In genomic region chr10:56346845-56347415, GRCh38 we compare ENCODE assay signal across 27 cellular contexts. TPM values are rescaled to one million over a fixed set of nuclear protein-coding genes. Genes with fewer than 3 reads are reported as not detected.
DNase-seq lines count a peak whose midpoint lies in the region; ATAC-seq and TF ChIP-seq lines count a peak whose summit lies in the region.
"Had no signal": no experiment of that assay in that cellular context is flagged by ENCODE, and none has a peak within 500 bp of the region (broad histone marks: within the 10 kb centered on the region; RNA-seq: fewer than 3 reads in every experiment).

No MANE protein-coding gene starts in this region.

- TF ChIP-seq CTCF in MCF 10A (IDR thresholded peaks at IDR 0.05; ENCODE audit: unreplicated experiment): no peak
- no peak for TF ChIP-seq CTCF in breast epithelium (IDR thresholded peaks at IDR 0.05)
- TF ChIP-seq CTCF in RWPE2 (IDR thresholded peaks at IDR 0.05; ENCODE audit: poor library complexity, severe bottlenecking): no peak
- TF ChIP-seq CTCF in fibroblast of villous mesenchyme (IDR thresholded peaks at IDR 0.05; ENCODE audit: insufficient read depth, low read depth, low read length): no peak

- H3K27me3 Mint-ChIP-seq in MCF 10A (ENCODE audit: insufficient read depth, unreplicated experiment): no peaks in the 10 kb centered on the region
- H3K27me3 Mint-ChIP-seq: activated CD4-positive, alpha-beta T cell treated with anti-CD3 and anti-CD28 coated beads, Interleukin-2, amount 10 ng/mL, durations not matched to agents 24 days and 14 days; activated naive CD4-positive, alpha-beta T cell treated with anti-CD3 and anti-CD28 coated beads, Interleukin-2, amount 10 ng/mL, durations not matched to agents 7 days and 5 days; naive B cell had no signal

- no peak for TF ChIP-seq POLR2A in breast epithelium (IDR thresholded peaks at IDR 0.05)

- peak; percentile 1 for DNase-seq in MCF 10A (ENCODE audit: unreplicated experiment)
- no peak for DNase-seq in breast epithelium (ENCODE audit: low spot score in 2 of 2)
- no peak for DNase-seq in RWPE2 (ENCODE audit: low spot score)
- peak; percentile 68 for DNase-seq in fibroblast of villous mesenchyme (ENCODE audit: low read depth)
- no peak for DNase-seq in OCI-M1 (lab: John Stamatoyannopoulos, UW)
- no peak for DNase-seq in cerebellum (ENCODE audit: low spot score)
- DNase-seq: activated CD4-positive, alpha-beta T cell treated with anti-CD3 and anti-CD28 coated beads, Interleukin-2, amount 10 ng/mL, durations not matched to agents 24 days and 14 days; activated naive CD4-positive, alpha-beta T cell treated with anti-CD3 and anti-CD28 coated beads, Interleukin-2, amount 10 ng/mL, durations not matched to agents 7 days and 5 days; anterior cingulate cortex; BE2C; cerebellar nuclear complex; DMS79 treated with DMSO at 0.1 percent for 48 hours; heart left ventricle; KBM-7; MV-4-11; naive B cell; NCI-H1694; NCI-H2171 treated with DMSO at 0.1 percent for 48 hours; NCI-H524; stimulated activated CD8-positive, alpha-beta memory T cell treated with anti-CD3 and anti-CD28 coated beads, Interleukin-4, amount 100 ng/mL, for 48 hours; transverse colon had no signal

- H3K4me1 ChIP-seq in breast epithelium: no peaks in the 10 kb centered on the region
- H3K4me1 ChIP-seq in RWPE2 (ENCODE audit: insufficient read depth, poor library complexity, severe bottlenecking): peaks cover 8% of the 10 kb centered on the region
- H3K4me1 ChIP-seq: BE2C, heart left ventricle, prostate gland, transverse colon had no signal

- no peaks in the 10 kb centered on the region for H3K36me3 ChIP-seq in breast epithelium
- H3K36me3 ChIP-seq in RWPE2 (ENCODE audit: low read depth): no peaks in the 10 kb centered on the region
- H3K36me3 ChIP-seq: BE2C, heart left ventricle, prostate gland, transverse colon had no signal

- intact Hi-C loops in MCF 10A (cut with micrococcal nuclease): no loop called here
- intact Hi-C loops in breast epithelium (cut with DNase I; ENCODE audit: low total_unique reads): loop anchor here (5.0 kb wide), 1 partner anchor 890 kb away; no protein-coding TSS in a partner anchor

- H3K36me3 Mint-ChIP-seq in MCF 10A (ENCODE audit: insufficient read depth, unreplicated experiment): no peaks in the 10 kb centered on the region
- H3K36me3 Mint-ChIP-seq: activated naive CD4-positive, alpha-beta T cell treated with anti-CD3 and anti-CD28 coated beads, Interleukin-2, amount 10 ng/mL, durations not matched to agents 7 days and 5 days; naive B cell had no signal

- H3K27ac ChIP-seq in breast epithelium (no peak overlapping the region), RWPE2 (ENCODE audit: poor library complexity, severe bottlenecking) (no peak overlapping the region)
- H3K27ac ChIP-seq: heart left ventricle, prostate gland, transverse colon, VCaP had no signal

- H3K27ac Mint-ChIP-seq in MCF 10A (ENCODE audit: low read depth, unreplicated experiment): peak overlapping the region; percentile 31
- H3K27ac Mint-ChIP-seq: activated CD4-positive, alpha-beta T cell treated with anti-CD3 and anti-CD28 coated beads, Interleukin-2, amount 10 ng/mL, durations not matched to agents 24 days and 14 days; activated naive CD4-positive, alpha-beta T cell treated with anti-CD3 and anti-CD28 coated beads, Interleukin-2, amount 10 ng/mL, durations not matched to agents 7 days and 5 days; naive B cell; T-helper 2 cell treated with Interferon-gamma antibody and Interleukin-4, amounts not matched to agents 5 μg/mL and 100 μg/mL, for 36 hours had no signal

- ATAC-seq in RWPE2 (ENCODE audit: low read depth) (peak; percentile 66; the same call in 2 of the 3 replicates), GM19351 (IDR thresholded peaks at IDR 0.05; ENCODE audit: unreplicated experiment) (no peak), GM18870 (IDR thresholded peaks at IDR 0.05; ENCODE audit: unreplicated experiment) (no peak)
- ATAC-seq: heart left ventricle, left lobe of liver had no signal

- no peak overlapping the region for H3K4me3 ChIP-seq in breast epithelium
- H3K4me3 ChIP-seq in RWPE2 (ENCODE audit: severe bottlenecking): no peak overlapping the region
- H3K4me3 ChIP-seq in fibroblast of villous mesenchyme (ENCODE audit: low read depth, low read length): no peak overlapping the region
- H3K4me3 ChIP-seq: heart left ventricle, prostate gland, transverse colon had no signal

- H3K4me1 Mint-ChIP-seq in MCF 10A (ENCODE audit: insufficient read depth, unreplicated experiment): peaks cover 7% of the 10 kb centered on the region
- H3K4me1 Mint-ChIP-seq: activated CD4-positive, alpha-beta T cell treated with anti-CD3 and anti-CD28 coated beads, Interleukin-2, amount 10 ng/mL, durations not matched to agents 24 days and 14 days; activated naive CD4-positive, alpha-beta T cell treated with anti-CD3 and anti-CD28 coated beads, Interleukin-2, amount 10 ng/mL, durations not matched to agents 7 days and 5 days; naive B cell had no signal

- H3K9me3 Mint-ChIP-seq in MCF 10A (ENCODE audit: unreplicated experiment): no peaks in the 10 kb centered on the region
- H3K9me3 Mint-ChIP-seq: activated CD4-positive, alpha-beta T cell treated with anti-CD3 and anti-CD28 coated beads, Interleukin-2, amount 10 ng/mL, durations not matched to agents 24 days and 14 days; activated naive CD4-positive, alpha-beta T cell treated with anti-CD3 and anti-CD28 coated beads, Interleukin-2, amount 10 ng/mL, durations not matched to agents 7 days and 5 days; T-helper 2 cell treated with Interferon-gamma antibody and Interleukin-4, amounts not matched to agents 5 μg/mL and 100 μg/mL, for 36 hours had no signal

- no TSS peak for BruUV-seq in MCF 10A (replicated peaks; lab: Mats Ljungman, UMichigan)

- CTCF ChIA-PET in MCF 10A (lab: Yijun Ruan, JAX): no interaction called here

- POLR2A ChIA-PET in MCF 10A (lab: Yijun Ruan, JAX): interaction anchor here (0.6 to 0.7 kb wide), 3 partner anchors 18 to 1438 kb away, joined by 3 read pairs; no protein-coding TSS in a partner anchor

- H3K4me3 Mint-ChIP-seq in MCF 10A (ENCODE audit: unreplicated experiment): no peak overlapping the region
- H3K4me3 Mint-ChIP-seq: activated CD4-positive, alpha-beta T cell treated with anti-CD3 and anti-CD28 coated beads, Interleukin-2, amount 10 ng/mL, durations not matched to agents 24 days and 14 days; activated naive CD4-positive, alpha-beta T cell treated with anti-CD3 and anti-CD28 coated beads, Interleukin-2, amount 10 ng/mL, durations not matched to agents 7 days and 5 days; naive B cell; T-helper 2 cell treated with Interferon-gamma antibody and Interleukin-4, amounts not matched to agents 5 μg/mL and 100 μg/mL, for 36 hours had no signal

- H3K27me3 ChIP-seq in breast epithelium (no peaks in the 10 kb centered on the region), RWPE2 (ENCODE audit: insufficient read depth, poor library complexity, severe bottlenecking) (no peaks in the 10 kb centered on the region)
- H3K27me3 ChIP-seq: BE2C, heart left ventricle, transverse colon had no signal

- no peaks in the 10 kb centered on the region for H3K9me3 ChIP-seq in breast epithelium
- no peaks in the 10 kb centered on the region for H3K9me3 ChIP-seq in RWPE2 (ENCODE audit: severe bottlenecking)
- H3K9me3 ChIP-seq: BE2C, heart left ventricle, prostate gland, transverse colon had no signal

RNA-seq across cellular contexts. Expression of gene ZWINT, which starts 14.1 kb away (rescaled TPM):
- total RNA-seq in MCF 10A (2022) (16.0 and 30.4 TPM in 2 replicates), breast epithelium (1 to 10 TPM; 1.3 to 5.0 (median 3.0) TPM), fibroblast of villous mesenchyme (28.0 and 29.4 TPM in 2 replicates), cerebellum (16.9 TPM)

Comparison
In these comparisons a context has a peak if more than half of its experiments do, and no peak if none do; other contexts are left out.
1. DNase-seq: peak in MCF 10A (single experiment) and fibroblast of villous mesenchyme (single experiment); none in breast epithelium (0 of 2), RWPE2 (single experiment), OCI-M1 (single experiment) and cerebellum (single experiment).